ENCODE assay signal across 8 cellular contexts in genomic region chr20:1802385-1803215, GRCh38.
DNase-seq lines count a peak whose midpoint lies in the region; ATAC-seq and TF ChIP-seq lines count a peak whose summit lies in the region.

No MANE protein-coding gene starts in this region.

- H3K9me2 ChIP-seq in GM23338 (ENCODE audit: insufficient read depth) = no peaks in the 10 kb centered on the region

- H4K20me1 ChIP-seq in GM23338 (replicated peaks; ENCODE audit: insufficient read depth) = no peaks in the 10 kb centered on the region

- H3K27ac Mint-ChIP-seq in GM23338 = no peak overlapping the region

- DNase-seq in C1 segment of cervical spinal cord (lab: John Stamatoyannopoulos, UW) = peak in 12 of 14 donors; percentile 54 to 86 (median 78)
- peak; percentile 86 for DNase-seq in GM23338 (ENCODE audit: low spot score)
- peak; percentile 83 for DNase-seq in NOMO-1 treated with DMSO at 0.1 percent for 48 hours (lab: John Stamatoyannopoulos, UW; ENCODE audit: unreplicated experiment)
- DNase-seq in amniotic epithelial cell (ENCODE audit: low read depth) = peak; percentile 60
- peak; percentile 81 for DNase-seq in left ventricle myocardium superior
- DNase-seq in pons (ENCODE audit: low spot score) = peak; percentile 89
- DNase-seq in SKM-1 (lab: John Stamatoyannopoulos, UW; ENCODE audit: unreplicated experiment) = no peak

- peaks cover 43% of the 10 kb centered on the region for H3K27me3 ChIP-seq in GM23338 (ENCODE audit: insufficient read depth)

- H3K4me2 ChIP-seq in GM23338 = peak overlapping the region; percentile 90

- H3K27ac ChIP-seq in GM23338 (ENCODE audit: low read depth) = no peak overlapping the region

- intact Hi-C loops in left ventricle myocardium superior (cut with micrococcal nuclease) = loop anchor here (10.0 kb wide), 1 partner anchor 92 kb away; the partner anchor contains the start of gene SIRPA

- peak overlapping the region; percentile 97 for H2AFZ ChIP-seq in GM23338

- H3K36me3 Mint-ChIP-seq in GM23338 (ENCODE audit: low read depth) = peaks cover 4% of the 10 kb centered on the region; the same call in 1 of the 3 replicates

- H3K27me3 Mint-ChIP-seq in GM23338 (ENCODE audit: insufficient read depth, low read depth, poor library complexity) = peaks cover 32% of the 10 kb centered on the region

- H3K4me3 Mint-ChIP-seq in GM23338 = peak overlapping the region; percentile 77

- H3K4me3 ChIP-seq in GM23338 = peak overlapping the region; percentile 63

- H3K9me3 Mint-ChIP-seq in GM23338 = no peaks in the 10 kb centered on the region

- H3K4me1 ChIP-seq in GM23338 (ENCODE audit: insufficient read depth) = peaks cover 18% of the 10 kb centered on the region

- peak; percentile 68 to 86 for TF ChIP-seq CTCF in GM23338 (conservative IDR thresholded peaks at IDR 0.05; ENCODE audit: low read depth in 2 of 2)

- ATAC-seq in GM23338 (peak; percentile 76), left ventricle myocardium superior (peak; percentile 90), HG03135 (IDR thresholded peaks at IDR 0.05; ENCODE audit: unreplicated experiment) (no peak)

- H3K79me2 ChIP-seq in GM23338 (replicated peaks; ENCODE audit: insufficient read depth) = no peaks in the 10 kb centered on the region

- peaks cover 8% of the 10 kb centered on the region; the same call in 1 of the 2 replicates for H3F3A ChIP-seq in GM23338 (replicated peaks; ENCODE audit: low read depth)

- H3K36me3 ChIP-seq in GM23338 (ENCODE audit: insufficient read depth) = no peaks in the 10 kb centered on the region

- peaks cover 39% of the 10 kb centered on the region for H3K4me1 Mint-ChIP-seq in GM23338

TF ChIP-seq in GM23338, 12 proteins besides CTCF, POLR2A, EP300 and RAD21:
- no peak for TF ChIP-seq ZNF331 (CRISPR knock-in tag; IDR thresholded peaks at IDR 0.05; ENCODE audit: low read depth)
- no peak for TF ChIP-seq EZH2phosphoT487 (IDR thresholded peaks at IDR 0.05; ENCODE audit: unreplicated experiment)
- TF ChIP-seq ZNF462 (CRISPR knock-in tag; IDR thresholded peaks at IDR 0.05) = no peak
- no peak for TF ChIP-seq CREB1 (CRISPR knock-in tag; IDR thresholded peaks at IDR 0.05; ENCODE audit: low read depth)
- TF ChIP-seq POLR2AphosphoS5 (IDR thresholded peaks at IDR 0.05; ENCODE audit: low read depth) = no peak
- TF ChIP-seq NANOG (IDR thresholded peaks at IDR 0.05; ENCODE audit: borderline replicate concordance) = no peak
- no peak for TF ChIP-seq ZNF114 (CRISPR knock-in tag; IDR thresholded peaks at IDR 0.05)
- TF ChIP-seq REST (IDR thresholded peaks at IDR 0.05; ENCODE audit: unreplicated experiment) = no peak
- no peak for TF ChIP-seq STAT1 (IDR thresholded peaks at IDR 0.05; ENCODE audit: unreplicated experiment)
- TF ChIP-seq EZH2 (IDR thresholded peaks at IDR 0.05; ENCODE audit: low read depth, unreplicated experiment) = no peak
- no peak for TF ChIP-seq JUNB (IDR thresholded peaks at IDR 0.05; ENCODE audit: unreplicated experiment)
- no peak for TF ChIP-seq ETS1 (IDR thresholded peaks at IDR 0.05)
